Comparison of ENCODE assay signal across 1 cellular context in the genomic region with DNA sequence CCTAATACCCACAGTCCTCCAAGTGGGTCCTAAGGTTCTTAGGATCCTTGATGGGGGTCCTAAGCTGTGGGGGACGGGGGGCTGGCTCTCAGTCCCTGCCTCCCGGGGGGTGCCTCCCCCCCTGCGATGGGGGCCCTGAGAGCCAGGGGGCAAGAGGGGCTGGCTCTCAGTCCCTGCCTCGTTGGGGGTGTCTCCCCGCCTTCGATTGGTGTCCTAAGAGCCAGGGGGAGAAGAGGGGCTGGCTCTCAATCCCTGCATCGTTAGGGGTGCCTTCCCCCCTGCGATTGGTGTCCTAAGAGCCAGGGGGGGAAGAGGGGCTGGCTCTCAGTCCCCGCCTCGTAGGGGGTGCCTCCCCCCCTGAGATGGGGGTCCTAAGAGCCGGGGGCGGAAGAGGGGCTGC.
TF ChIP-seq lines count a peak whose summit lies in the region.

No MANE protein-coding gene starts in this region.

TF ChIP-seq in H1, 55 proteins besides CTCF, POLR2A, EP300 and RAD21:
- TF ChIP-seq JUN (IDR thresholded peaks at IDR 0.05; ENCODE audit: low read depth, low read length) (no peak), RNF2 (IDR thresholded peaks at IDR 0.05; ENCODE audit: borderline replicate concordance, low read depth, low read length, missing control alignments, poor library complexity, severe bottlenecking) (no peak), KDM5A (IDR thresholded peaks at IDR 0.05; ENCODE audit: low read length) (no peak), RFX5 (IDR thresholded peaks at IDR 0.05; ENCODE audit: borderline replicate concordance, low read depth, low read length) (no peak), ASH2L (IDR thresholded peaks at IDR 0.05; ENCODE audit: low read length) (no peak), HDAC2 (IDR thresholded peaks at IDR 0.05; ENCODE audit: borderline replicate concordance in 1 of 2, low read depth in 2 of 2, low read length in 2 of 2) (no peak), CEBPB (IDR thresholded peaks at IDR 0.05; ENCODE audit: low read depth, low read length) (no peak)
- TF ChIP-seq, protein P1, sequence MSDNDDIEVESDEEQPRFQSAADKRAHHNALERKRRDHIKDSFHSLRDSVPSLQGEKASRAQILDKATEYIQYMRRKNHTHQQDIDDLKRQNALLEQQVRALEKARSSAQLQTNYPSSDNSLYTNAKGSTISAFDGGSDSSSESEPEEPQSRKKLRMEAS (IDR thresholded peaks at IDR 0.05) = no peak
